8 cellular contexts compared by ENCODE assay signal in the genomic region with DNA sequence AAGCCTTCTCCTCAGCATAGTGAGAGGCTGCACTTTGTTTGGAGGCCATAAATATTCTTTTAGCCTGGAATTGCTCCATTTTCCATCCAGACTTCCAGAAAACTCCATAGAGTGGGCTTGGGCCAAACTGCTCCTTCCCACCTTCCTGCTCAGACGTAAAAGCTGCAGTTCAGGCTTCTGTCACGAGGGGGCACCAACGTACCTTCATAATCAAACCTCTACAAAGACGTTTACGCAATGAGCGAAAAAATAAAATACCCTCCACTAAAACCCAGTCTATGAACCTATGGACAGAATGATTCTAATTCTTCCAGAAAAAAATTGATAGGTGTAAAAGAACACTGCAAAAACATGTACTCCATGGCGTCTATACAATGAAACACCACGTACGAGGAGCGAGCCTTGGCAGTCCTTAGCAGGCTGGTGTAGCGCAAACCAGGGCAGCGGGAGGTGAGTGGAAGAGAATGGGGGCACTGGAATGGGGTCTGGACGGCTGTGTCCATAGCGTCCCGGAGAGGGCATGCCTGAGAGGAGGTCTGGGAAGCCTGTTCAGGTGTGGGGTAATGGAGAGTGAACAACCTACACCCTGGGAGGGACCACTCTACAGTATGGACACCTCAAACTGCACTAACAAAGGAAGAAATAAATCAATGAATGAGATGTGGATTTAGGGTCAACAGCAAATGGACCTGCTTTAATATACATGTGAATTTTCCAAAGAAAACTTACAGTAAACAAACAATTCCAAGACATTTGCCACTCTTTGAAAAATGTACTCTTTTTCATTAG. TPM values are rescaled to one million over a fixed set of nuclear protein-coding genes. Genes with fewer than 3 reads are reported as not detected.
DNase-seq lines count a peak whose midpoint lies in the region; ATAC-seq, FAIRE-seq and TF ChIP-seq lines count a peak whose summit lies in the region.

No MANE protein-coding gene starts in this region.

- no peaks in the 10 kb centered on the region for H3K9me3 ChIP-seq in smooth muscle cell (replicated peaks; ENCODE audit: low read depth)

- no peaks in the 10 kb centered on the region for H3K4me1 ChIP-seq in smooth muscle cell (ENCODE audit: low read depth)

- peaks cover 0 to 3% (median 0%) of the 10 kb centered on the region in 3 donors for H3K27me3 Mint-ChIP-seq in CD14-positive monocyte (ENCODE audit: low read depth in 3 of 3)

- no peak overlapping the region for H3K27ac ChIP-seq in smooth muscle cell (ENCODE audit: low read depth)

- no peak for FAIRE-seq in bronchial epithelial cell (lab: Jason Lieb, UNC)

- WGBS in smooth muscle cell (ENCODE audit: low lambda C conversion rate): 7% methylated on average over 15 of the region's 15 CpGs

- peak; percentile 72 for TF ChIP-seq CTCF in CD14-positive monocyte (IDR thresholded peaks at IDR 0.05)
- TF ChIP-seq CTCF in bronchial epithelial cell (IDR thresholded peaks at IDR 0.05; ENCODE audit: insufficient read depth, low read length, severe bottlenecking): peak; percentile 66
- TF ChIP-seq CTCF in smooth muscle cell (IDR thresholded peaks at IDR 0.05; ENCODE audit: borderline replicate concordance, insufficient read depth, poor library complexity, severe bottlenecking): peak; percentile 92

- intact Hi-C loops in CD14-positive monocyte (cut with micrococcal nuclease): loop anchor here (5.0 kb wide), 2 partner anchors 284 to 289 kb away; no protein-coding TSS in a partner anchor

- peaks cover 0 to 3% (median 0%) of the 10 kb centered on the region in 7 donors for H3K9me3 Mint-ChIP-seq in CD14-positive monocyte

- peak overlapping the region; percentile 52 to 82 for H3K4me3 Mint-ChIP-seq in CD14-positive monocyte

- H3K36me3 Mint-ChIP-seq in CD14-positive monocyte: no peaks in the 10 kb centered on the region

- peak overlapping the region; percentile 35 for H3K9ac ChIP-seq in smooth muscle cell (ENCODE audit: low read depth)

- no peak overlapping the region for H3K27ac Mint-ChIP-seq in CD14-positive monocyte

- H3K4me2 ChIP-seq in smooth muscle cell: peak overlapping the region; percentile 94

- peak; percentile 47 for DNase-seq in CD14-positive monocyte (ENCODE audit: low spot score)
- DNase-seq in NCI-H1417 treated with DMSO at 0.1 percent for 48 hours (lab: John Stamatoyannopoulos, UW): peak; percentile 8
- DNase-seq in UCSD-AML1 (lab: John Stamatoyannopoulos, UW; ENCODE audit: unreplicated experiment): peak; percentile 72
- peak; percentile 55 for DNase-seq in bronchial epithelial cell (ENCODE audit: low read depth)
- DNase-seq in iPS-NIHi11 (ENCODE audit: low spot score): peak; percentile 29
- DNase-seq in smooth muscle cell (lab: John Stamatoyannopoulos, UW; ENCODE audit: unreplicated experiment): peak; percentile 53

- no peaks in the 10 kb centered on the region for H3F3A ChIP-seq in smooth muscle cell (ENCODE audit: low read depth)

- no peaks in the 10 kb centered on the region for H4K20me1 ChIP-seq in smooth muscle cell (ENCODE audit: low read depth)

- ATAC-seq in GM21526 (IDR thresholded peaks at IDR 0.05; ENCODE audit: low FRiP score, unreplicated experiment) (peak; percentile 68), HG02763 (IDR thresholded peaks at IDR 0.05; ENCODE audit: unreplicated experiment) (no peak)

- H2AFZ ChIP-seq in smooth muscle cell (ENCODE audit: low read depth): peak overlapping the region; percentile 92

- H3K4me1 Mint-ChIP-seq in CD14-positive monocyte: peaks cover 4% of the 10 kb centered on the region

- H3K36me3 ChIP-seq in bronchial epithelial cell (ENCODE audit: control insufficient read depth, insufficient read depth, low read length) (no peaks in the 10 kb centered on the region), smooth muscle cell (ENCODE audit: low read depth) (no peaks in the 10 kb centered on the region)

- H3K4me3 ChIP-seq in bronchial epithelial cell (ENCODE audit: low read depth, low read length) (no peak overlapping the region), smooth muscle cell (peak overlapping the region; percentile 62)

- no peaks in the 10 kb centered on the region for H3K79me2 ChIP-seq in smooth muscle cell (ENCODE audit: low read depth)

- H3K27me3 ChIP-seq in bronchial epithelial cell (ENCODE audit: control insufficient read depth, insufficient read depth, low read length) (no peaks in the 10 kb centered on the region), smooth muscle cell (ENCODE audit: low read depth) (no peaks in the 10 kb centered on the region)

RNA-seq across cellular contexts. Expression of a gene that starts 14.3 kb away (rescaled TPM):
- polyA plus RNA-seq in CD14-positive monocyte: not detected
- under 0.01 and 0.13 TPM in 2 replicates for total RNA-seq in bronchial epithelial cell
- 0.13 and 0.49 TPM in 2 replicates for total RNA-seq in smooth muscle cell
- 0.63 and 0.85 TPM in 2 replicates for polyA plus RNA-seq in smooth muscle cell

RNA-seq across cellular contexts. Expression of a gene that starts 51.7 kb away (rescaled TPM):
- polyA plus RNA-seq in CD14-positive monocyte: 10 to 100 TPM in 1 of 2 donors, 1 to 10 TPM in 1; 8.5 to 10.7 TPM
- total RNA-seq in bronchial epithelial cell: 23.4 and 43.9 TPM in 2 replicates
- total RNA-seq in smooth muscle cell: 40.2 and 51.3 TPM in 2 replicates
- 74.4 and 76.2 TPM in 2 replicates for polyA plus RNA-seq in smooth muscle cell

Comparison
In these comparisons a context has a peak if more than half of its experiments do, and no peak if none do; other contexts are left out.
1. DNase-seq: peak in every context shown above with its lines; median percentile 72 in UCSD-AML1; 55 in bronchial epithelial cell; 53 in smooth muscle cell; 47 in CD14-positive monocyte; 29 in iPS-NIHi11; 8 in NCI-H1417 treated with DMSO at 0.1 percent for 48 hours.